In genomic region chr11:8910662-8911039, GRCh38 we compare ENCODE assay signal across 8 cellular contexts. TPM values are rescaled to one million over a fixed set of nuclear protein-coding genes. Genes with fewer than 3 reads are reported as not detected.
A peak's percentile ranks its signal among the peaks of the same experiment; 100 is the strongest.
DNase-seq lines count a peak whose midpoint lies in the region; ATAC-seq and TF ChIP-seq lines count a peak whose summit lies in the region.

No MANE protein-coding gene starts in this region.

- H3K4me1 ChIP-seq in HEK293 (ENCODE audit: control insufficient read depth, insufficient read depth, low read length) = no peaks in the 10 kb centered on the region
- H3K4me1 ChIP-seq in smooth muscle cell (ENCODE audit: low read depth) = peaks cover 20% of the 10 kb centered on the region

- H3F3A ChIP-seq in smooth muscle cell (ENCODE audit: low read depth) = peaks cover 4% of the 10 kb centered on the region

- H3K9me3 Mint-ChIP-seq in CD14-positive monocyte = peaks cover 0 to 2% (median 0%) of the 10 kb centered on the region in 7 donors

- H3K4me1 Mint-ChIP-seq in CD14-positive monocyte = peaks cover 53% of the 10 kb centered on the region
- H3K4me1 Mint-ChIP-seq in T-helper 17 cell = peaks cover 33% of the 10 kb centered on the region

- CTCF ChIA-PET in HEK293 (lab: Yijun Ruan, JAX) = interaction anchor here (0.6 to 3.4 kb wide), 2 partner anchors 49 to 691 kb away, joined by 6 to 26 read pairs; no protein-coding TSS in a partner anchor

- under 1% methylated on average over 17 of the region's 22 CpGs for WGBS in smooth muscle cell (ENCODE audit: low lambda C conversion rate)

- peak overlapping the region; percentile 93 to 95 for H3K4me3 Mint-ChIP-seq in CD14-positive monocyte
- H3K4me3 Mint-ChIP-seq in T-helper 17 cell = peak overlapping the region; percentile 96

- peak overlapping the region; percentile 82 for H3K4me2 ChIP-seq in smooth muscle cell

- H3K9ac ChIP-seq in smooth muscle cell (ENCODE audit: low read depth) = no peak overlapping the region

- POLR2A ChIA-PET in HEK293 (lab: Yijun Ruan, JAX) = interaction anchor here (0.6 to 3.0 kb wide), 10 partner anchors 11 to 229 kb away, joined by 3 to 20 read pairs (median 3); partner anchors contain the start of genes RPL27A, TMEM9B and TRIM66

- peaks cover 5% of the 10 kb centered on the region for H4K20me1 ChIP-seq in smooth muscle cell (ENCODE audit: low read depth)

- no peaks in the 10 kb centered on the region for H3K27me3 ChIP-seq in smooth muscle cell (ENCODE audit: low read depth)

- no peaks in the 10 kb centered on the region for H3K9me3 ChIP-seq in HEK293 (ENCODE audit: control insufficient read depth, insufficient read depth, low read depth, low read length)
- no peaks in the 10 kb centered on the region for H3K9me3 ChIP-seq in T-helper 17 cell (ENCODE audit: control insufficient read depth, low read length, poor library complexity, severe bottlenecking)
- H3K9me3 ChIP-seq in smooth muscle cell (replicated peaks; ENCODE audit: low read depth) = no peaks in the 10 kb centered on the region

- H3K4me3 ChIP-seq in HEK293 (ENCODE audit: low read depth, low read length) (peak overlapping the region; percentile 49), smooth muscle cell (peak overlapping the region; percentile 81)

- H3K36me3 Mint-ChIP-seq in CD14-positive monocyte (peaks cover 0 to 6% of the 10 kb centered on the region in 2 donors), T-helper 17 cell (ENCODE audit: low read depth) (no peaks in the 10 kb centered on the region)

- H3K27me3 Mint-ChIP-seq in CD14-positive monocyte (ENCODE audit: low read depth in 3 of 3) = peaks cover 4 to 17% (median 14%) of the 10 kb centered on the region in 3 donors
- H3K27me3 Mint-ChIP-seq in T-helper 17 cell = no peaks in the 10 kb centered on the region

- H3K36me3 ChIP-seq in HEK293 (ENCODE audit: control insufficient read depth in 2 of 2, insufficient read depth in 1 of 2, low read length in 2 of 2) = peaks cover 0 to 15% of the 10 kb centered on the region in 2 experiments; a peak in 2 of 3 replicates
- no peaks in the 10 kb centered on the region for H3K36me3 ChIP-seq in smooth muscle cell (ENCODE audit: low read depth)

- intact Hi-C loops in CD14-positive monocyte (cut with micrococcal nuclease) (no loop called here), left cardiac atrium (cut with DNase I) (loop anchor here in 1 of 2 donors (5.0 to 10.0 kb wide), 2 partner anchors 224 to 228 kb away; partner anchors contain the start of genes RPL27A and TRIM66)

- TF ChIP-seq CTCF in CD14-positive monocyte (IDR thresholded peaks at IDR 0.05) (no peak), HEK293 (tag by site-specific recombination; IDR thresholded peaks at IDR 0.05) (no peak), smooth muscle cell (IDR thresholded peaks at IDR 0.05; ENCODE audit: borderline replicate concordance, insufficient read depth, poor library complexity, severe bottlenecking) (no peak)

- H3K27ac ChIP-seq in HEK293 (ENCODE audit: extremely low read depth, low read depth, low read length) (no peak overlapping the region; the same call in 1 of the 2 replicates), smooth muscle cell (ENCODE audit: low read depth) (no peak overlapping the region)

- peaks cover 24% of the 10 kb centered on the region for H3K79me2 ChIP-seq in smooth muscle cell (ENCODE audit: low read depth)

- H3K27ac Mint-ChIP-seq in CD14-positive monocyte (peak overlapping the region in 2 of 7 donors; percentile 18 to 35), T-helper 17 cell (peak overlapping the region; percentile 57)

- DNase-seq in CD14-positive monocyte (ENCODE audit: low spot score) = no peak
- DNase-seq in T-helper 17 cell = no peak
- no peak for DNase-seq in left cardiac atrium
- no peak for DNase-seq in smooth muscle cell (lab: John Stamatoyannopoulos, UW; ENCODE audit: unreplicated experiment)
- no peak for DNase-seq in T-helper 9 cell
- DNase-seq in HuH-7 (ENCODE audit: low spot score) = no peak
- no peak for DNase-seq in CD1c-positive myeloid dendritic cell (ENCODE audit: extremely low spot score)

- ATAC-seq in T-helper 17 cell = peak; percentile 16
- ATAC-seq in left cardiac atrium = peak; percentile 2 to 8

- peak overlapping the region; percentile 90 for H2AFZ ChIP-seq in smooth muscle cell (ENCODE audit: low read depth)

TF ChIP-seq in HEK293, 187 proteins besides CTCF, POLR2A, EP300 and RAD21:
- no peak for TF ChIP-seq ZNF274 (IDR thresholded peaks at IDR 0.05; ENCODE audit: low read length)
- no peak for TF ChIP-seq ZNF274 (tag by site-specific recombination; IDR thresholded peaks at IDR 0.05; ENCODE audit: borderline replicate concordance)
- no peak for TF ChIP-seq ZNF266 (tag by site-specific recombination; IDR thresholded peaks at IDR 0.05; ENCODE audit: low read depth)
- TF ChIP-seq ZNF426 (tag by site-specific recombination; IDR thresholded peaks at IDR 0.05) = no peak
- no peak for TF ChIP-seq ZNF280D (tag by site-specific recombination; IDR thresholded peaks at IDR 0.05)
- TF ChIP-seq ZNF76 (tag by site-specific recombination; IDR thresholded peaks at IDR 0.05; ENCODE audit: borderline replicate concordance, low read depth) = no peak
- TF ChIP-seq SALL2 (tag by site-specific recombination; IDR thresholded peaks at IDR 0.05; ENCODE audit: borderline replicate concordance) = no peak
- TF ChIP-seq ZNF433 (tag by site-specific recombination; IDR thresholded peaks at IDR 0.05; ENCODE audit: low read depth) = no peak
- no peak for TF ChIP-seq ZNF777 (tag by site-specific recombination; IDR thresholded peaks at IDR 0.05; ENCODE audit: borderline replicate concordance)

RNA-seq across cellular contexts. Expression of gene AKIP1, which starts 0.3 kb away (rescaled TPM):
- 10 to 100 TPM; 18.7 to 18.9 TPM for polyA plus RNA-seq in CD14-positive monocyte
- total RNA-seq in T-helper 17 cell = 1 to 10 TPM; 6.8 to 8.1 TPM
- total RNA-seq in left cardiac atrium = 10 to 100 TPM; 22.6 to 23.2 TPM
- 22.0 and 28.1 TPM in 2 replicates for total RNA-seq in smooth muscle cell
- 58.7 and 59.5 TPM in 2 replicates for polyA plus RNA-seq in smooth muscle cell

RNA-seq across cellular contexts. Expression of gene C11orf16, which starts 22.1 kb away (rescaled TPM):
- not detected for polyA plus RNA-seq in CD14-positive monocyte
- total RNA-seq in T-helper 17 cell = not detected
- total RNA-seq in left cardiac atrium = not detected
- total RNA-seq in smooth muscle cell = not detected in 2 replicates
- polyA plus RNA-seq in smooth muscle cell = not detected in 2 replicates

RNA-seq across cellular contexts. Expression of gene ASCL3, which starts 32.2 kb away (rescaled TPM):
- polyA plus RNA-seq in CD14-positive monocyte (not detected), smooth muscle cell (not detected in 2 replicates)
- total RNA-seq in T-helper 17 cell (not detected), left cardiac atrium (not detected), smooth muscle cell (not detected in 2 replicates)

RNA-seq across cellular contexts. Expression of gene TMEM9B, which starts 53.6 kb away (rescaled TPM):
- polyA plus RNA-seq in CD14-positive monocyte (100 to 1,000 TPM; 141 to 149 TPM), smooth muscle cell (35.9 and 47.8 TPM in 2 replicates)
- total RNA-seq in T-helper 17 cell (10 to 100 TPM; 28.3 to 30.3 TPM), left cardiac atrium (10 to 100 TPM; 35.9 to 45.9 TPM), smooth muscle cell (39.3 and 41.1 TPM in 2 replicates)
